In genomic region chr10:17199351-17199804, GRCh38 we compare ENCODE assay signal across 8 cellular contexts. TPM values are rescaled to one million over a fixed set of nuclear protein-coding genes. Genes with fewer than 3 reads are reported as not detected.
DNase-seq lines count a peak whose midpoint lies in the region; ATAC-seq and TF ChIP-seq lines count a peak whose summit lies in the region.

No MANE protein-coding gene starts in this region.

- H3F3A ChIP-seq in PC-9 (ENCODE audit: insufficient read depth, low read depth), result no peaks in the 10 kb centered on the region

- H3K79me2 ChIP-seq in PC-9 (ENCODE audit: low read depth), result no peaks in the 10 kb centered on the region

- H2AFZ ChIP-seq in PC-9, result no peak overlapping the region

- H3K27ac ChIP-seq in PC-9 (no peak overlapping the region), esophagus squamous epithelium (peak overlapping the region in 3 of 4 donors; percentile 92 to 95 (median 95))

- H3K36me3 ChIP-seq in PC-9 (ENCODE audit: low read depth) (no peaks in the 10 kb centered on the region), esophagus squamous epithelium (no peaks in the 10 kb centered on the region)

- peaks cover 16% of the 10 kb centered on the region for H3K4me1 ChIP-seq in PC-9 (replicated peaks; ENCODE audit: insufficient read depth)
- peaks cover 4 to 45% (median 8%) of the 10 kb centered on the region in 3 donors for H3K4me1 ChIP-seq in esophagus squamous epithelium

- no peaks in the 10 kb centered on the region for H3K27me3 ChIP-seq in PC-9 (ENCODE audit: insufficient read depth, low read depth)
- no peaks in the 10 kb centered on the region for H3K27me3 ChIP-seq in esophagus squamous epithelium

- POLR2A ChIA-PET in PC-9 (lab: Charles Lee; ENCODE audit: unreplicated experiment), result interaction anchor here (0.7 kb wide), 1 partner anchor 17 kb away, joined by 3 read pairs; no protein-coding TSS in a partner anchor

- H3K4me2 ChIP-seq in PC-9, result 0 out of 2 replicates have a peak overlapping the region, but pooled peaks have one; percentile 98

- H3K4me3 ChIP-seq in PC-9 (no peak overlapping the region), esophagus squamous epithelium (peak overlapping the region in 2 of 4 donors; percentile 70 to 75)

- TF ChIP-seq POLR2A in esophagus squamous epithelium (IDR thresholded peaks at IDR 0.05), result no peak

- H3K9me2 ChIP-seq in PC-9 (ENCODE audit: insufficient read depth), result no peaks in the 10 kb centered on the region

- intact Hi-C loops in PC-9 (cut with micrococcal nuclease; ENCODE audit: unreplicated experiment) (no loop called here), esophagus squamous epithelium (cut with DNase I) (no loop called here)

- CTCF ChIA-PET in PC-9 (lab: Charles Lee), result no interaction called here

- BruUV-seq in PC-9 (replicated peaks; lab: Mats Ljungman, UMichigan), result no TSS peak

- no peak for ATAC-seq in HG02678 (IDR thresholded peaks at IDR 0.05; ENCODE audit: unreplicated experiment)
- ATAC-seq in GM18873 (IDR thresholded peaks at IDR 0.05; ENCODE audit: low FRiP score, unreplicated experiment), result no peak

- TF ChIP-seq CTCF in PC-9 (conservative IDR thresholded peaks at IDR 0.05), result no peak
- no peak for TF ChIP-seq CTCF in esophagus squamous epithelium (IDR thresholded peaks at IDR 0.05)

- H4K20me1 ChIP-seq in PC-9 (ENCODE audit: insufficient read depth), result no peaks in the 10 kb centered on the region

- 30 to 58% methylated on average over 9 of the region's 9 CpGs for WGBS in esophagus squamous epithelium, 2 donors

- DNase-seq in ELR (ENCODE audit: low read depth) (peak; percentile 59), PC-9 (no peak), esophagus squamous epithelium (lab: John Stamatoyannopoulos, UW) (no peak), renal cortical epithelial cell (ENCODE audit: low read depth) (peak; percentile 43), NCI-H1930 (lab: John Stamatoyannopoulos, UW) (no peak), D341Med (ENCODE audit: low spot score) (no peak)

- H3K9me3 ChIP-seq in PC-9 (ENCODE audit: insufficient read depth, low read depth), result no peaks in the 10 kb centered on the region
- no peaks in the 10 kb centered on the region for H3K9me3 ChIP-seq in esophagus squamous epithelium

RNA-seq across cellular contexts. Expression of gene TRDMT1, which starts 2.1 kb away (rescaled TPM):
- total RNA-seq in PC-9 (2021), result 3.2 and 4.2 TPM in 2 replicates
- total RNA-seq in esophagus squamous epithelium, result 1 to 10 TPM; 1.3 to 5.9 (median 2.6) TPM
- total RNA-seq in renal cortical epithelial cell, result 5.2 and 6.1 TPM in 2 replicates

RNA-seq across cellular contexts. Expression of gene VIM, which starts 28.7 kb away (rescaled TPM):
- total RNA-seq in PC-9 (2021), result 14.8 TPM in 2 replicates
- 1,000 to 10,000 TPM in 1 of 4 donors, 100 to 1,000 TPM in 2, 10 to 100 TPM in 1; 55.2 to 1,252 (median 375) TPM for total RNA-seq in esophagus squamous epithelium
- 2,197 and 3,974 TPM in 2 replicates for total RNA-seq in renal cortical epithelial cell

Comparison
In these comparisons a context has a peak if more than half of its experiments do, and no peak if none do; other contexts are left out.
1. DNase-seq: peak in ELR (single experiment) and renal cortical epithelial cell (single experiment); none in PC-9 (0 of 2), esophagus squamous epithelium (single experiment), NCI-H1930 (0 of 2) and D341Med (single experiment).